ENCODE assay signal across 1 cellular context in the genomic region with DNA sequence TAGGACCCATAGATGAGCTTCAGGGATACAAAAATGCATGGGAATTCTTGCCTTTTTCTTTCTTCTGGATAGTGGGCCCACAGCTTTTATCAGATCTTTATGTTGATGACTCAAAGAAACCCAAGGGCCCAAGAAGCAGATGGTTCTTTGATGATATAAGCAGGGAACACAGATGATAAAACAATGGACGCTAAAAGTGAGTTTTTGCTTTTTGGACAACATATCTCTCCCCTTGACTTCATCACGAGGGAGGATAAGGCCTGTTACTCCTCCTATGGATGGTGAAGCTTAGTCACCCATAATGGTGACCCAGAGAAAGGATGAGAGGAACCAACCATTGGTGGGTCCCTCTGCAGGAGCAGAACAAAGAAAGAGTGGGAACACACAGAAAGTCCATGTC.
TF ChIP-seq lines count a peak whose summit lies in the region.

No MANE protein-coding gene starts in this region.

TF ChIP-seq in K562, 482 proteins besides CTCF, POLR2A, EP300 and RAD21 (continued from another document):
- TF ChIP-seq, protein P1, sequence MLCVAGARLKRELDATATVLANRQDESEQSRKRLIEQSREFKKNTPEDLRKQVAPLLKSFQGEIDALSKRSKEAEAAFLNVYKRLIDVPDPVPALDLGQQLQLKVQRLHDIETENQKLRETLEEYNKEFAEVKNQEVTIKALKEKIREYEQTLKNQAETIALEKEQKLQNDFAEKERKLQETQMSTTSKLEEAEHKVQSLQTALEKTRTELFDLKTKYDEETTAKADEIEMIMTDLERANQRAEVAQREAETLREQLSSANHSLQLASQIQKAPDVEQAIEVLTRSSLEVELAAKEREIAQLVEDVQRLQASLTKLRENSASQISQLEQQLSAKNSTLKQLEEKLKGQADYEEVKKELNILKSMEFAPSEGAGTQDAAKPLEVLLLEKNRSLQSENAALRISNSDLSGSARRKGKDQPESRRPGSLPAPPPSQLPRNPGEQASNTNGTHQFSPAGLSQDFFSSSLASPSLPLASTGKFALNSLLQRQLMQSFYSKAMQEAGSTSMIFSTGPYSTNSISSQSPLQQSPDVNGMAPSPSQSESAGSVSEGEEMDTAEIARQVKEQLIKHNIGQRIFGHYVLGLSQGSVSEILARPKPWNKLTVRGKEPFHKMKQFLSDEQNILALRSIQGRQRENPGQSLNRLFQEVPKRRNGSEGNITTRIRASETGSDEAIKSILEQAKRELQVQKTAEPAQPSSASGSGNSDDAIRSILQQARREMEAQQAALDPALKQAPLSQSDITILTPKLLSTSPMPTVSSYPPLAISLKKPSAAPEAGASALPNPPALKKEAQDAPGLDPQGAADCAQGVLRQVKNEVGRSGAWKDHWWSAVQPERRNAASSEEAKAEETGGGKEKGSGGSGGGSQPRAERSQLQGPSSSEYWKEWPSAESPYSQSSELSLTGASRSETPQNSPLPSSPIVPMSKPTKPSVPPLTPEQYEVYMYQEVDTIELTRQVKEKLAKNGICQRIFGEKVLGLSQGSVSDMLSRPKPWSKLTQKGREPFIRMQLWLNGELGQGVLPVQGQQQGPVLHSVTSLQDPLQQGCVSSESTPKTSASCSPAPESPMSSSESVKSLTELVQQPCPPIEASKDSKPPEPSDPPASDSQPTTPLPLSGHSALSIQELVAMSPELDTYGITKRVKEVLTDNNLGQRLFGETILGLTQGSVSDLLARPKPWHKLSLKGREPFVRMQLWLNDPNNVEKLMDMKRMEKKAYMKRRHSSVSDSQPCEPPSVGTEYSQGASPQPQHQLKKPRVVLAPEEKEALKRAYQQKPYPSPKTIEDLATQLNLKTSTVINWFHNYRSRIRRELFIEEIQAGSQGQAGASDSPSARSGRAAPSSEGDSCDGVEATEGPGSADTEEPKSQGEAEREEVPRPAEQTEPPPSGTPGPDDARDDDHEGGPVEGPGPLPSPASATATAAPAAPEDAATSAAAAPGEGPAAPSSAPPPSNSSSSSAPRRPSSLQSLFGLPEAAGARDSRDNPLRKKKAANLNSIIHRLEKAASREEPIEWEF (CRISPR knock-in tag; IDR thresholded peaks at IDR 0.05) = no peak
- TF ChIP-seq, protein P2, sequence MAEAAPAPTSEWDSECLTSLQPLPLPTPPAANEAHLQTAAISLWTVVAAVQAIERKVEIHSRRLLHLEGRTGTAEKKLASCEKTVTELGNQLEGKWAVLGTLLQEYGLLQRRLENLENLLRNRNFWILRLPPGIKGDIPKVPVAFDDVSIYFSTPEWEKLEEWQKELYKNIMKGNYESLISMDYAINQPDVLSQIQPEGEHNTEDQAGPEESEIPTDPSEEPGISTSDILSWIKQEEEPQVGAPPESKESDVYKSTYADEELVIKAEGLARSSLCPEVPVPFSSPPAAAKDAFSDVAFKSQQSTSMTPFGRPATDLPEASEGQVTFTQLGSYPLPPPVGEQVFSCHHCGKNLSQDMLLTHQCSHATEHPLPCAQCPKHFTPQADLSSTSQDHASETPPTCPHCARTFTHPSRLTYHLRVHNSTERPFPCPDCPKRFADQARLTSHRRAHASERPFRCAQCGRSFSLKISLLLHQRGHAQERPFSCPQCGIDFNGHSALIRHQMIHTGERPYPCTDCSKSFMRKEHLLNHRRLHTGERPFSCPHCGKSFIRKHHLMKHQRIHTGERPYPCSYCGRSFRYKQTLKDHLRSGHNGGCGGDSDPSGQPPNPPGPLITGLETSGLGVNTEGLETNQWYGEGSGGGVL (CRISPR knock-in tag; IDR thresholded peaks at IDR 0.05) = no peak
- peak; percentile 91 for TF ChIP-seq SMARCC2 (IDR thresholded peaks at IDR 0.05; ENCODE audit: low read depth)
- 0 out of 2 replicates have a peak, but pooled peaks have one; percentile 34 for TF ChIP-seq MBD2 (IDR thresholded peaks at IDR 0.05; ENCODE audit: borderline replicate concordance, low read depth)
- TF ChIP-seq NFIC (IDR thresholded peaks at IDR 0.05) = peak; percentile 53; the same call in 1 of the 2 replicates
- peak; percentile 59 for TF ChIP-seq ATF7 (IDR thresholded peaks at IDR 0.05)
- TF ChIP-seq NR3C1 (CRISPR knock-in tag; IDR thresholded peaks at IDR 0.05) = no peak
- TF ChIP-seq CTBP1 (IDR thresholded peaks at IDR 0.05; ENCODE audit: borderline replicate concordance) = peak; percentile 83
- TF ChIP-seq, protein P3, sequence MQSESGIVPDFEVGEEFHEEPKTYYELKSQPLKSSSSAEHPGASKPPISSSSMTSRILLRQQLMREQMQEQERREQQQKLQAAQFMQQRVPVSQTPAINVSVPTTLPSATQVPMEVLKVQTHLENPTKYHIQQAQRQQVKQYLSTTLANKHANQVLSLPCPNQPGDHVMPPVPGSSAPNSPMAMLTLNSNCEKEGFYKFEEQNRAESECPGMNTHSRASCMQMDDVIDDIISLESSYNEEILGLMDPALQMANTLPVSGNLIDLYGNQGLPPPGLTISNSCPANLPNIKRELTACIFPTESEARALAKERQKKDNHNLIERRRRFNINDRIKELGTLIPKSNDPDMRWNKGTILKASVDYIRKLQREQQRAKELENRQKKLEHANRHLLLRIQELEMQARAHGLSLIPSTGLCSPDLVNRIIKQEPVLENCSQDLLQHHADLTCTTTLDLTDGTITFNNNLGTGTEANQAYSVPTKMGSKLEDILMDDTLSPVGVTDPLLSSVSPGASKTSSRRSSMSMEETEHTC (IDR thresholded peaks at IDR 0.05) = peak; percentile 79
- peak; percentile 91 for TF ChIP-seq CBFA2T3 (IDR thresholded peaks at IDR 0.05)
- TF ChIP-seq TOE1 (IDR thresholded peaks at IDR 0.05; ENCODE audit: borderline replicate concordance) = 0 out of 2 replicates have a peak, but pooled peaks have one; percentile 51
- no peak for TF ChIP-seq TOE1 (CRISPR knock-in tag; IDR thresholded peaks at IDR 0.05; ENCODE audit: borderline replicate concordance, low read depth)
- TF ChIP-seq HDAC3 (IDR thresholded peaks at IDR 0.05; ENCODE audit: borderline replicate concordance, partially characterized antibody) = no peak
- TF ChIP-seq MAFG (tag; conservative IDR thresholded peaks at IDR 0.05) = peak; percentile 41; the same call in 1 of the 2 replicates
- no peak for TF ChIP-seq ATF1 (CRISPR knock-in tag; IDR thresholded peaks at IDR 0.05)
- peak; percentile 42; the same call in 1 of the 2 replicates for TF ChIP-seq ATF1 (tag; IDR thresholded peaks at IDR 0.05)
- TF ChIP-seq SMARCA4 (IDR thresholded peaks at IDR 0.05) = peak; percentile 95
- peak in 1 of 2 experiments; percentile 51; a peak in 1 of 3 replicates for TF ChIP-seq CBX3 (IDR thresholded peaks at IDR 0.05; ENCODE audit: borderline replicate concordance in 1 of 2, low read length in 2 of 2)
- TF ChIP-seq NEUROD1 (IDR thresholded peaks at IDR 0.05; ENCODE audit: borderline replicate concordance, low read depth, low read length, partially characterized antibody) = peak; percentile 45
- no peak for TF ChIP-seq KHSRP (IDR thresholded peaks at IDR 0.05)
- no peak for TF ChIP-seq YY1 (IDR thresholded peaks at IDR 0.05; ENCODE audit: borderline replicate concordance in 1 of 3, control insufficient read depth in 1 of 3, extremely low read depth in 1 of 3, insufficient read depth in 3 of 3, insufficient read length in 1 of 3, insufficient replicate concordance in 2 of 3, low read depth in 1 of 3, low read length in 2 of 3)
- TF ChIP-seq, protein P4, sequence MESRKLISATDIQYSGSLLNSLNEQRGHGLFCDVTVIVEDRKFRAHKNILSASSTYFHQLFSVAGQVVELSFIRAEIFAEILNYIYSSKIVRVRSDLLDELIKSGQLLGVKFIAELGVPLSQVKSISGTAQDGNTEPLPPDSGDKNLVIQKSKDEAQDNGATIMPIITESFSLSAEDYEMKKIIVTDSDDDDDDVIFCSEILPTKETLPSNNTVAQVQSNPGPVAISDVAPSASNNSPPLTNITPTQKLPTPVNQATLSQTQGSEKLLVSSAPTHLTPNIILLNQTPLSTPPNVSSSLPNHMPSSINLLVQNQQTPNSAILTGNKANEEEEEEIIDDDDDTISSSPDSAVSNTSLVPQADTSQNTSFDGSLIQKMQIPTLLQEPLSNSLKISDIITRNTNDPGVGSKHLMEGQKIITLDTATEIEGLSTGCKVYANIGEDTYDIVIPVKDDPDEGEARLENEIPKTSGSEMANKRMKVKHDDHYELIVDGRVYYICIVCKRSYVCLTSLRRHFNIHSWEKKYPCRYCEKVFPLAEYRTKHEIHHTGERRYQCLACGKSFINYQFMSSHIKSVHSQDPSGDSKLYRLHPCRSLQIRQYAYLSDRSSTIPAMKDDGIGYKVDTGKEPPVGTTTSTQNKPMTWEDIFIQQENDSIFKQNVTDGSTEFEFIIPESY (CRISPR knock-in tag; IDR thresholded peaks at IDR 0.05) = no peak
- no peak for TF ChIP-seq SRF (CRISPR knock-in tag; IDR thresholded peaks at IDR 0.05)
- peak; percentile 58; the same call in 1 of the 2 replicates for TF ChIP-seq EP400 (IDR thresholded peaks at IDR 0.05)
- no peak for TF ChIP-seq HLTF (IDR thresholded peaks at IDR 0.05)
- TF ChIP-seq SUPT5H (IDR thresholded peaks at IDR 0.05) = no peak
- TF ChIP-seq, protein P5, sequence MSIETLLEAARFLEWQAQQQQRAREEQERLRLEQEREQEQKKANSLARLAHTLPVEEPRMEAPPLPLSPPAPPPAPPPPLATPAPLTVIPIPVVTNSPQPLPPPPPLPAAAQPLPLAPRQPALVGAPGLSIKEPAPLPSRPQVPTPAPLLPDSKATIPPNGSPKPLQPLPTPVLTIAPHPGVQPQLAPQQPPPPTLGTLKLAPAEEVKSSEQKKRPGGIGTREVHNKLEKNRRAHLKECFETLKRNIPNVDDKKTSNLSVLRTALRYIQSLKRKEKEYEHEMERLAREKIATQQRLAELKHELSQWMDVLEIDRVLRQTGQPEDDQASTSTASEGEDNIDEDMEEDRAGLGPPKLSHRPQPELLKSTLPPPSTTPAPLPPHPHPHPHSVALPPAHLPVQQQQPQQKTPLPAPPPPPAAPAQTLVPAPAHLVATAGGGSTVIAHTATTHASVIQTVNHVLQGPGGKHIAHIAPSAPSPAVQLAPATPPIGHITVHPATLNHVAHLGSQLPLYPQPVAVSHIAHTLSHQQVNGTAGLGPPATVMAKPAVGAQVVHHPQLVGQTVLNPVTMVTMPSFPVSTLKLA (conservative IDR thresholded peaks at IDR 0.05) = peak in 1 of 2 experiments; percentile 56; a peak in 2 of 4 replicates
- TF ChIP-seq TCF3 (CRISPR knock-in tag; IDR thresholded peaks at IDR 0.05) = peak; percentile 91
- TF ChIP-seq KDM2B (CRISPR knock-in tag; IDR thresholded peaks at IDR 0.05) = no peak
- no peak for TF ChIP-seq SRSF9 (IDR thresholded peaks at IDR 0.05; ENCODE audit: borderline replicate concordance, low read depth, low read length)
- TF ChIP-seq L3MBTL2 (IDR thresholded peaks at IDR 0.05) = peak; percentile 34; the same call in 1 of the 2 replicates
- peak; percentile 86 for TF ChIP-seq ZNF766 (CRISPR knock-in tag; conservative IDR thresholded peaks at IDR 0.05)
- no peak for TF ChIP-seq ZNF175 (CRISPR knock-in tag; IDR thresholded peaks at IDR 0.05; ENCODE audit: low read depth)
- peak in 1 of 2 experiments; percentile 48; a peak in 1 of 4 replicates for TF ChIP-seq TBL1XR1 (IDR thresholded peaks at IDR 0.05; ENCODE audit: low read length in 2 of 2)
- TF ChIP-seq EHMT2 (IDR thresholded peaks at IDR 0.05) = peak; percentile 81
- TF ChIP-seq CXXC5 (CRISPR knock-in tag; IDR thresholded peaks at IDR 0.05) = no peak
- TF ChIP-seq ARNT (IDR thresholded peaks at IDR 0.05) = 0 out of 4 replicates have a peak, but pooled peaks of 1 of the 2 experiments have one; percentile 32
- no peak for TF ChIP-seq MEF2A (IDR thresholded peaks at IDR 0.05; ENCODE audit: control insufficient read depth, low read depth, low read length)
